In the genomic region with DNA sequence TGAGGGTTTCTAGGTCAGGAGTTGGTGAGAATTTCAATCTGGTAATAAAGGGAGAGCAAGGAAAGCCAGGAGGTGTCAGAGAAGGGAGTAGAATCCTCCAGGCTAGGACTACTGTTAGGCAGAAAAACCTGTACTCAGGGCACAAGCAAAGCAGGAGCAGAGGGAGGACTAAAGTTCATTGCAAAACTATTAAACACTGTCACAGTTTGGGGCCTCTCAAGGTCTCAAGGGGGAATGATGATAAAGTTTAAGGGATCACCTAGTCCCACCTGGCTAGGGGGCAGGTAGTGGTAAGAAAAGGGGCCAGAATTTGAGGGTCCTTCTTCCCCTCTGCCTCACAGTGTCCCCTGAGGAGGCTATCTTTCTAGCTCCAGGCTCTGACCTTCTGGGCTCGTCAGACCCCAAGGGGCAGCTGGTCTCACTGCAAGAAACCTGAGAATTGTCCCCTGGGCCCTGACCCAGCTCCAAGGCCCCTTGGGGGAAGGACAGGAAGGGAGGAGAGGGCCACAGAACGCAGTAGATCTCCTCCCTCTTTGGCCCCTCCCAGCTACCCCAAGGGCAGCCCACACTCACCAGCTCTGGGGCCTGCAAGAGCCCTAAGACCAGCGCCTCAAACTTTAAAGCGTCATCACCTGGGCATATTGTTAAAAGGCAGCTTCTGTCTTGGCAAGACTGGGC, we compare ENCODE assay signal across 1 cellular context.
TF ChIP-seq lines count a peak whose summit lies in the region.

No MANE protein-coding gene starts in this region.

TF ChIP-seq in K562, 482 proteins besides CTCF, POLR2A, EP300 and RAD21 (continued from another document):
- TF ChIP-seq, protein P1, sequence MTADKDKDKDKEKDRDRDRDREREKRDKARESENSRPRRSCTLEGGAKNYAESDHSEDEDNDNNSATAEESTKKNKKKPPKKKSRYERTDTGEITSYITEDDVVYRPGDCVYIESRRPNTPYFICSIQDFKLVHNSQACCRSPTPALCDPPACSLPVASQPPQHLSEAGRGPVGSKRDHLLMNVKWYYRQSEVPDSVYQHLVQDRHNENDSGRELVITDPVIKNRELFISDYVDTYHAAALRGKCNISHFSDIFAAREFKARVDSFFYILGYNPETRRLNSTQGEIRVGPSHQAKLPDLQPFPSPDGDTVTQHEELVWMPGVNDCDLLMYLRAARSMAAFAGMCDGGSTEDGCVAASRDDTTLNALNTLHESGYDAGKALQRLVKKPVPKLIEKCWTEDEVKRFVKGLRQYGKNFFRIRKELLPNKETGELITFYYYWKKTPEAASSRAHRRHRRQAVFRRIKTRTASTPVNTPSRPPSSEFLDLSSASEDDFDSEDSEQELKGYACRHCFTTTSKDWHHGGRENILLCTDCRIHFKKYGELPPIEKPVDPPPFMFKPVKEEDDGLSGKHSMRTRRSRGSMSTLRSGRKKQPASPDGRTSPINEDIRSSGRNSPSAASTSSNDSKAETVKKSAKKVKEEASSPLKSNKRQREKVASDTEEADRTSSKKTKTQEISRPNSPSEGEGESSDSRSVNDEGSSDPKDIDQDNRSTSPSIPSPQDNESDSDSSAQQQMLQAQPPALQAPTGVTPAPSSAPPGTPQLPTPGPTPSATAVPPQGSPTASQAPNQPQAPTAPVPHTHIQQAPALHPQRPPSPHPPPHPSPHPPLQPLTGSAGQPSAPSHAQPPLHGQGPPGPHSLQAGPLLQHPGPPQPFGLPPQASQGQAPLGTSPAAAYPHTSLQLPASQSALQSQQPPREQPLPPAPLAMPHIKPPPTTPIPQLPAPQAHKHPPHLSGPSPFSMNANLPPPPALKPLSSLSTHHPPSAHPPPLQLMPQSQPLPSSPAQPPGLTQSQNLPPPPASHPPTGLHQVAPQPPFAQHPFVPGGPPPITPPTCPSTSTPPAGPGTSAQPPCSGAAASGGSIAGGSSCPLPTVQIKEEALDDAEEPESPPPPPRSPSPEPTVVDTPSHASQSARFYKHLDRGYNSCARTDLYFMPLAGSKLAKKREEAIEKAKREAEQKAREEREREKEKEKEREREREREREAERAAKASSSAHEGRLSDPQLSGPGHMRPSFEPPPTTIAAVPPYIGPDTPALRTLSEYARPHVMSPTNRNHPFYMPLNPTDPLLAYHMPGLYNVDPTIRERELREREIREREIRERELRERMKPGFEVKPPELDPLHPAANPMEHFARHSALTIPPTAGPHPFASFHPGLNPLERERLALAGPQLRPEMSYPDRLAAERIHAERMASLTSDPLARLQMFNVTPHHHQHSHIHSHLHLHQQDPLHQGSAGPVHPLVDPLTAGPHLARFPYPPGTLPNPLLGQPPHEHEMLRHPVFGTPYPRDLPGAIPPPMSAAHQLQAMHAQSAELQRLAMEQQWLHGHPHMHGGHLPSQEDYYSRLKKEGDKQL (CRISPR knock-in tag; IDR thresholded peaks at IDR 0.05; ENCODE audit: borderline replicate concordance): no peak
- TF ChIP-seq ZC3H4 (CRISPR knock-in tag; IDR thresholded peaks at IDR 0.05; ENCODE audit: borderline replicate concordance) (no peak), NFYB (IDR thresholded peaks at IDR 0.05; ENCODE audit: extremely low read depth, insufficient read length) (no peak), SRF (CRISPR knock-in tag; IDR thresholded peaks at IDR 0.05) (no peak; a peak in 1 of 4 replicates), ETV1 (tag; conservative IDR thresholded peaks at IDR 0.05; ENCODE audit: low read depth) (peak; percentile 49), ZFP36 (IDR thresholded peaks at IDR 0.05; ENCODE audit: low read depth, low read length, partially characterized antibody) (no peak), ZNF445 (CRISPR knock-in tag; IDR thresholded peaks at IDR 0.05; ENCODE audit: low read depth) (no peak), HMGN3 (IDR thresholded peaks at IDR 0.05; ENCODE audit: borderline replicate concordance, extremely low read depth, insufficient read length, low read depth, low read length) (no peak), LCOR (CRISPR knock-in tag; IDR thresholded peaks at IDR 0.05) (no peak; the same call in 1 of the 2 replicates), ZNF444 (CRISPR knock-in tag; IDR thresholded peaks at IDR 0.05) (no peak), L3MBTL2 (IDR thresholded peaks at IDR 0.05) (no peak), NEUROD1 (IDR thresholded peaks at IDR 0.05; ENCODE audit: borderline replicate concordance, low read depth, low read length, partially characterized antibody) (no peak), NR2C2 (CRISPR knock-in tag; IDR thresholded peaks at IDR 0.05) (no peak), NR2C2 (tag; IDR thresholded peaks at IDR 0.05) (no peak), ZNF263 (CRISPR knock-in tag; IDR thresholded peaks at IDR 0.05; ENCODE audit: borderline replicate concordance) (0 out of 2 replicates have a peak, but pooled peaks have one; percentile 35), MCM2 (IDR thresholded peaks at IDR 0.05; ENCODE audit: low read depth) (no peak), KAT7 (CRISPR knock-in tag; IDR thresholded peaks at IDR 0.05; ENCODE audit: borderline replicate concordance) (peak; percentile 68; the same call in 1 of the 2 replicates)
- TF ChIP-seq, protein P2, sequence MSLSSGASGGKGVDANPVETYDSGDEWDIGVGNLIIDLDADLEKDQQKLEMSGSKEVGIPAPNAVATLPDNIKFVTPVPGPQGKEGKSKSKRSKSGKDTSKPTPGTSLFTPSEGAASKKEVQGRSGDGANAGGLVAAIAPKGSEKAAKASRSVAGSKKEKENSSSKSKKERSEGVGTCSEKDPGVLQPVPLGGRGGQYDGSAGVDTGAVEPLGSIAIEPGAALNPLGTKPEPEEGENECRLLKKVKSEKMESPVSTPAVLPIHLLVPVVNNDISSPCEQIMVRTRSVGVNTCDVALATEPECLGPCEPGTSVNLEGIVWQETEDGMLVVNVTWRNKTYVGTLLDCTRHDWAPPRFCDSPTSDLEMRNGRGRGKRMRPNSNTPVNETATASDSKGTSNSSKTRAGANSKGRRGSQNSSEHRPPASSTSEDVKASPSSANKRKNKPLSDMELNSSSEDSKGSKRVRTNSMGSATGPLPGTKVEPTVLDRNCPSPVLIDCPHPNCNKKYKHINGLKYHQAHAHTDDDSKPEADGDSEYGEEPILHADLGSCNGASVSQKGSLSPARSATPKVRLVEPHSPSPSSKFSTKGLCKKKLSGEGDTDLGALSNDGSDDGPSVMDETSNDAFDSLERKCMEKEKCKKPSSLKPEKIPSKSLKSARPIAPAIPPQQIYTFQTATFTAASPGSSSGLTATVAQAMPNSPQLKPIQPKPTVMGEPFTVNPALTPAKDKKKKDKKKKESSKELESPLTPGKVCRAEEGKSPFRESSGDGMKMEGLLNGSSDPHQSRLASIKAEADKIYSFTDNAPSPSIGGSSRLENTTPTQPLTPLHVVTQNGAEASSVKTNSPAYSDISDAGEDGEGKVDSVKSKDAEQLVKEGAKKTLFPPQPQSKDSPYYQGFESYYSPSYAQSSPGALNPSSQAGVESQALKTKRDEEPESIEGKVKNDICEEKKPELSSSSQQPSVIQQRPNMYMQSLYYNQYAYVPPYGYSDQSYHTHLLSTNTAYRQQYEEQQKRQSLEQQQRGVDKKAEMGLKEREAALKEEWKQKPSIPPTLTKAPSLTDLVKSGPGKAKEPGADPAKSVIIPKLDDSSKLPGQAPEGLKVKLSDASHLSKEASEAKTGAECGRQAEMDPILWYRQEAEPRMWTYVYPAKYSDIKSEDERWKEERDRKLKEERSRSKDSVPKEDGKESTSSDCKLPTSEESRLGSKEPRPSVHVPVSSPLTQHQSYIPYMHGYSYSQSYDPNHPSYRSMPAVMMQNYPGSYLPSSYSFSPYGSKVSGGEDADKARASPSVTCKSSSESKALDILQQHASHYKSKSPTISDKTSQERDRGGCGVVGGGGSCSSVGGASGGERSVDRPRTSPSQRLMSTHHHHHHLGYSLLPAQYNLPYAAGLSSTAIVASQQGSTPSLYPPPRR (CRISPR knock-in tag; IDR thresholded peaks at IDR 0.05; ENCODE audit: borderline replicate concordance): no peak
- TF ChIP-seq, protein P3, sequence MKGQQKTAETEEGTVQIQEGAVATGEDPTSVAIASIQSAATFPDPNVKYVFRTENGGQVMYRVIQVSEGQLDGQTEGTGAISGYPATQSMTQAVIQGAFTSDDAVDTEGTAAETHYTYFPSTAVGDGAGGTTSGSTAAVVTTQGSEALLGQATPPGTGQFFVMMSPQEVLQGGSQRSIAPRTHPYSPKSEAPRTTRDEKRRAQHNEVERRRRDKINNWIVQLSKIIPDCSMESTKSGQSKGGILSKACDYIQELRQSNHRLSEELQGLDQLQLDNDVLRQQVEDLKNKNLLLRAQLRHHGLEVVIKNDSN (CRISPR knock-in tag; IDR thresholded peaks at IDR 0.05): no peak
- TF ChIP-seq, protein P4, sequence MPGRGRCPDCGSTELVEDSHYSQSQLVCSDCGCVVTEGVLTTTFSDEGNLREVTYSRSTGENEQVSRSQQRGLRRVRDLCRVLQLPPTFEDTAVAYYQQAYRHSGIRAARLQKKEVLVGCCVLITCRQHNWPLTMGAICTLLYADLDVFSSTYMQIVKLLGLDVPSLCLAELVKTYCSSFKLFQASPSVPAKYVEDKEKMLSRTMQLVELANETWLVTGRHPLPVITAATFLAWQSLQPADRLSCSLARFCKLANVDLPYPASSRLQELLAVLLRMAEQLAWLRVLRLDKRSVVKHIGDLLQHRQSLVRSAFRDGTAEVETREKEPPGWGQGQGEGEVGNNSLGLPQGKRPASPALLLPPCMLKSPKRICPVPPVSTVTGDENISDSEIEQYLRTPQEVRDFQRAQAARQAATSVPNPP (IDR thresholded peaks at IDR 0.05; ENCODE audit: borderline replicate concordance, insufficient read depth, insufficient read length): no peak
- TF ChIP-seq, protein P5, sequence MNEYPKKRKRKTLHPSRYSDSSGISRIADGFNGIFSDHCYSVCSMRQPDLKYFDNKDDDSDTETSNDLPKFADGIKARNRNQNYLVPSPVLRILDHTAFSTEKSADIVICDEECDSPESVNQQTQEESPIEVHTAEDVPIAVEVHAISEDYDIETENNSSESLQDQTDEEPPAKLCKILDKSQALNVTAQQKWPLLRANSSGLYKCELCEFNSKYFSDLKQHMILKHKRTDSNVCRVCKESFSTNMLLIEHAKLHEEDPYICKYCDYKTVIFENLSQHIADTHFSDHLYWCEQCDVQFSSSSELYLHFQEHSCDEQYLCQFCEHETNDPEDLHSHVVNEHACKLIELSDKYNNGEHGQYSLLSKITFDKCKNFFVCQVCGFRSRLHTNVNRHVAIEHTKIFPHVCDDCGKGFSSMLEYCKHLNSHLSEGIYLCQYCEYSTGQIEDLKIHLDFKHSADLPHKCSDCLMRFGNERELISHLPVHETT (CRISPR knock-in tag; conservative IDR thresholded peaks at IDR 0.05 in 1 of 2, IDR thresholded peaks at IDR 0.05 in 1 of 2): 0 out of 4 replicates have a peak, but pooled peaks of 1 of the 2 experiments have one; percentile 30
- TF ChIP-seq, protein P6, sequence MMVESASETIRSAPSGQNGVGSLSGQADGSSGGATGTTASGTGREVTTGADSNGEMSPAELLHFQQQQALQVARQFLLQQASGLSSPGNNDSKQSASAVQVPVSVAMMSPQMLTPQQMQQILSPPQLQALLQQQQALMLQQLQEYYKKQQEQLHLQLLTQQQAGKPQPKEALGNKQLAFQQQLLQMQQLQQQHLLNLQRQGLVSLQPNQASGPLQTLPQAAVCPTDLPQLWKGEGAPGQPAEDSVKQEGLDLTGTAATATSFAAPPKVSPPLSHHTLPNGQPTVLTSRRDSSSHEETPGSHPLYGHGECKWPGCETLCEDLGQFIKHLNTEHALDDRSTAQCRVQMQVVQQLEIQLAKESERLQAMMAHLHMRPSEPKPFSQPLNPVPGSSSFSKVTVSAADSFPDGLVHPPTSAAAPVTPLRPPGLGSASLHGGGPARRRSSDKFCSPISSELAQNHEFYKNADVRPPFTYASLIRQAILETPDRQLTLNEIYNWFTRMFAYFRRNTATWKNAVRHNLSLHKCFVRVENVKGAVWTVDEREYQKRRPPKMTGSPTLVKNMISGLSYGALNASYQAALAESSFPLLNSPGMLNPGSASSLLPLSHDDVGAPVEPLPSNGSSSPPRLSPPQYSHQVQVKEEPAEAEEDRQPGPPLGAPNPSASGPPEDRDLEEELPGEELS (CRISPR knock-in tag; IDR thresholded peaks at IDR 0.05; ENCODE audit: borderline replicate concordance): no peak
- TF ChIP-seq, protein P7, sequence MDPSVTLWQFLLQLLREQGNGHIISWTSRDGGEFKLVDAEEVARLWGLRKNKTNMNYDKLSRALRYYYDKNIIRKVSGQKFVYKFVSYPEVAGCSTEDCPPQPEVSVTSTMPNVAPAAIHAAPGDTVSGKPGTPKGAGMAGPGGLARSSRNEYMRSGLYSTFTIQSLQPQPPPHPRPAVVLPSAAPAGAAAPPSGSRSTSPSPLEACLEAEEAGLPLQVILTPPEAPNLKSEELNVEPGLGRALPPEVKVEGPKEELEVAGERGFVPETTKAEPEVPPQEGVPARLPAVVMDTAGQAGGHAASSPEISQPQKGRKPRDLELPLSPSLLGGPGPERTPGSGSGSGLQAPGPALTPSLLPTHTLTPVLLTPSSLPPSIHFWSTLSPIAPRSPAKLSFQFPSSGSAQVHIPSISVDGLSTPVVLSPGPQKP (CRISPR knock-in tag; IDR thresholded peaks at IDR 0.05): no peak
- TF ChIP-seq, protein P8, sequence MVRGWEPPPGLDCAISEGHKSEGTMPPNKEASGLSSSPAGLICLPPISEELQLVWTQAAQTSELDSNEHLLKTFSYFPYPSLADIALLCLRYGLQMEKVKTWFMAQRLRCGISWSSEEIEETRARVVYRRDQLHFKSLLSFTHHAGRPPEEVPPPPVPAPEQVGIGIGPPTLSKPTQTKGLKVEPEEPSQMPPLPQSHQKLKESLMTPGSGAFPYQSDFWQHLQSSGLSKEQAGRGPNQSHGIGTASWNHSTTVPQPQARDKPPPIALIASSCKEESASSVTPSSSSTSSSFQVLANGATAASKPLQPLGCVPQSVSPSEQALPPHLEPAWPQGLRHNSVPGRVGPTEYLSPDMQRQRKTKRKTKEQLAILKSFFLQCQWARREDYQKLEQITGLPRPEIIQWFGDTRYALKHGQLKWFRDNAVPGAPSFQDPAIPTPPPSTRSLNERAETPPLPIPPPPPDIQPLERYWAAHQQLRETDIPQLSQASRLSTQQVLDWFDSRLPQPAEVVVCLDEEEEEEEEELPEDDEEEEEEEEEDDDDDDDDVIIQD (CRISPR knock-in tag; IDR thresholded peaks at IDR 0.05): no peak
- TF ChIP-seq, protein P9, sequence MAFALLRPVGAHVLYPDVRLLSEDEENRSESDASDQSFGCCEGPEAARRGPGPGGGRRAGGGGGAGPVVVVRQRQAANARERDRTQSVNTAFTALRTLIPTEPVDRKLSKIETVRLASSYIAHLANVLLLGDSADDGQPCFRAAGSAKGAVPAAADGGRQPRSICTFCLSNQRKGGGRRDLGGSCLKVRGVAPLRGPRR (CRISPR knock-in tag; IDR thresholded peaks at IDR 0.05): no peak
